Comparison of ENCODE assay signal across 38 cellular contexts in the genomic region with DNA sequence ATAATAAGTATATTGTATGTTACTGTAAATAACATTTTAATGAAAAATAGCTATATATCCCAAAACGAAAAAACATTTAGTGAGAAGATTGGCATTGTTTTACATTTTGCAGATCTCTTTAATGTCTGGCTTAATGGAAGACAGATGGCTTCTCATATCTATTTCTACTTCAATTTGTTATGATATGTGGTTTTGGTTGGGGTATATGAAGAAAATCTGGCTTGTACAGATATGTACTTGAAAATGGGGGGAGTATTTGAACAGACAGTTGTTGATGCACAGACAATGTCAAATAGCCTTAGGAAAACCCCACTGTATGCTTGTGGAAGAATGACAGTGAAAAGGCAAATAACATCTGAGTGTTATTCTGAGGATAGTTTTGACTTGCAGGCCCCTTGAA.
"Had no signal": no experiment of that assay in that cellular context is flagged by ENCODE, and none has a peak within 500 bp of the region (broad histone marks: within the 10 kb centered on the region; RNA-seq: fewer than 3 reads in every experiment).

No MANE protein-coding gene starts in this region.

- H3K27ac ChIP-seq: ascending aorta, cardiac muscle cell, colonic mucosa, VCaP had no signal

- FAIRE-seq: bronchial epithelial cell had no signal

- H3K27me3 Mint-ChIP-seq: activated B cell treated with CpG ODN at 0.5 μM for 24 hours; activated CD4-positive, alpha-beta memory T cell treated with anti-CD3 and anti-CD28 coated beads for 36 hours; activated CD4-positive, alpha-beta T cell treated with anti-CD3 and anti-CD28 coated beads, Interleukin-2, amount 10 ng/mL, durations not matched to agents 24 days and 14 days; activated CD8-positive, alpha-beta memory T cell treated with anti-CD3 and anti-CD28 coated beads, Interleukin-2, amount 10 ng/mL, durations not matched to agents 7 days and 5 days; activated naive CD4-positive, alpha-beta T cell treated with anti-CD3 and anti-CD28 coated beads, Interleukin-2, amount 10 ng/mL, durations not matched to agents 7 days and 5 days; activated naive CD4-positive, alpha-beta T cell treated with anti-CD3 and anti-CD28 coated beads, Interleukin-2, amount 50 U/mL, for 24 hours; activated naive CD8-positive, alpha-beta T cell; activated naive CD8-positive, alpha-beta T cell treated with anti-CD3 and anti-CD28 coated beads, Interleukin-2, amount 10 ng/mL, durations not matched to agents 7 days and 5 days; activated naive CD8-positive, alpha-beta T cell treated with anti-CD3 and anti-CD28 coated beads, Interleukin-2, amount 50 U/mL, for 24 hours; activated T-cell treated with anti-CD3 and anti-CD28 coated beads, Interleukin-2, amount 50 U/mL, for 24 hours; brain; central memory CD8-positive, alpha-beta T cell had no signal

- H3K9me3 Mint-ChIP-seq: activated B cell treated with CpG ODN at 0.5 μM for 24 hours; activated CD4-positive, alpha-beta memory T cell treated with anti-CD3 and anti-CD28 coated beads for 36 hours; activated CD4-positive, alpha-beta T cell treated with anti-CD3 and anti-CD28 coated beads, Interleukin-2, amount 10 ng/mL, durations not matched to agents 24 days and 14 days; activated naive CD4-positive, alpha-beta T cell treated with anti-CD3 and anti-CD28 coated beads, Interleukin-2, amount 50 U/mL, for 24 hours; activated naive CD8-positive, alpha-beta T cell treated with anti-CD3 and anti-CD28 coated beads, Interleukin-2, amount 10 ng/mL, durations not matched to agents 7 days and 5 days; activated naive CD8-positive, alpha-beta T cell treated with anti-CD3 and anti-CD28 coated beads, Interleukin-2, amount 50 U/mL, for 24 hours; activated T-cell treated with anti-CD3 and anti-CD28 coated beads, Interleukin-2, amount 50 U/mL, for 24 hours; activated T-helper 2 cell treated with anti-CD3 and anti-CD28 coated beads, Interferon-gamma antibody, Interleukin-2, Interleukin-4, amounts not matched to agents 10 μg/mL and 5 μg/mL and 100 μg/mL, durations not matched to agents 14 hours and 24 hours and 36 hours; brain; central memory CD8-positive, alpha-beta T cell; T-helper 1 cell treated with Interleukin-12 subunit alpha and Interleukin-12 subunit beta and Interleukin-4 antibody, amounts not matched to agents 30 μg/mL and 1 μg/mL, for 36 hours; T-helper 2 cell treated with Interferon-gamma antibody and Interleukin-4, amounts not matched to agents 5 μg/mL and 100 μg/mL, for 36 hours had no signal

- H3K9me3 ChIP-seq: ascending aorta, colonic mucosa had no signal

- H3K27me3 ChIP-seq: ascending aorta, cardiac muscle cell, colonic mucosa had no signal

- H3K4me1 ChIP-seq: ascending aorta, colonic mucosa had no signal

- DNase-seq: activated B cell treated with CpG ODN at 0.5 μM for 24 hours; activated CD4-positive, alpha-beta memory T cell treated with anti-CD3 and anti-CD28 coated beads for 36 hours; activated CD4-positive, alpha-beta T cell treated with anti-CD3 and anti-CD28 coated beads for 4 hours; activated CD4-positive, alpha-beta T cell treated with anti-CD3 and anti-CD28 coated beads, Interleukin-2, amount 10 ng/mL, durations not matched to agents 24 days and 14 days; activated CD4-positive, alpha-beta T cell treated with anti-CD3 and anti-CD28 coated beads, Interleukin-2, amount 50 U/mL, for 1 hour; activated CD4-positive, alpha-beta T cell treated with anti-CD3 and anti-CD28 coated beads, Interleukin-2, amount 50 U/mL, for 4 hours; activated CD4-positive, CD25-positive, alpha-beta regulatory T cell treated with anti-CD3 and anti-CD28 coated beads, Interleukin-2, amount 50 U/mL, for 72 hours; activated CD8-positive, alpha-beta memory T cell treated with anti-CD3 and anti-CD28 coated beads for 24 hours; activated CD8-positive, alpha-beta memory T cell treated with anti-CD3 and anti-CD28 coated beads, Interleukin-2, amount 10 ng/mL, durations not matched to agents 7 days and 5 days; activated CD8-positive, alpha-beta memory T cell treated with anti-CD3 and anti-CD28 coated beads, Interleukin-2, amount 50 U/mL, for 48 hours; activated effector memory CD4-positive, alpha-beta T cell treated with Interleukin-2 at 50 U/mL for 16 hours; activated gamma-delta T cell; activated naive CD4-positive, alpha-beta T cell treated with anti-CD3 and anti-CD28 coated beads, Interleukin-2, amount 10 ng/mL, durations not matched to agents 7 days and 5 days; activated naive CD4-positive, alpha-beta T cell treated with Interleukin-2 at 50 U/mL for 16 hours; activated naive CD8-positive, alpha-beta T cell treated with anti-CD3 and anti-CD28 coated beads, Interleukin-2, amount 10 ng/mL, durations not matched to agents 7 days and 5 days; activated naive CD8-positive, alpha-beta T cell treated with anti-CD3 and anti-CD28 coated beads, Interleukin-2, amount 50 U/mL, for 24 hours; activated T-cell treated with anti-CD3 and anti-CD28 coated beads, Interleukin-2, amount 50 U/mL, for 24 hours; activated T-cell treated with anti-CD3 and anti-CD28 coated beads, Interleukin-2, amount 50 U/mL, for 48 hours; amygdala; anterior cingulate cortex; caudate nucleus; cerebellar nuclear complex; colonic mucosa; T-helper 1 cell; T-helper 2 cell; T-helper 9 cell had no signal

- H3K27ac Mint-ChIP-seq: activated B cell treated with CpG ODN at 0.5 μM for 24 hours; activated CD4-positive, alpha-beta memory T cell treated with anti-CD3 and anti-CD28 coated beads for 36 hours; activated CD4-positive, alpha-beta T cell treated with anti-CD3 and anti-CD28 coated beads, Interleukin-2, amount 10 ng/mL, durations not matched to agents 24 days and 14 days; activated CD8-positive, alpha-beta memory T cell treated with anti-CD3 and anti-CD28 coated beads, Interleukin-2, amount 10 ng/mL, durations not matched to agents 7 days and 5 days; activated CD8-positive, alpha-beta T cell treated with anti-CD3 and anti-CD28 coated beads, Interleukin-2, amount 10 ng/mL, durations not matched to agents 7 days and 5 days; activated naive CD4-positive, alpha-beta T cell treated with anti-CD3 and anti-CD28 coated beads, Interleukin-2, amount 10 ng/mL, durations not matched to agents 7 days and 5 days; activated naive CD4-positive, alpha-beta T cell treated with anti-CD3 and anti-CD28 coated beads, Interleukin-2, amount 50 U/mL, for 24 hours; activated naive CD8-positive, alpha-beta T cell; activated naive CD8-positive, alpha-beta T cell treated with anti-CD3 and anti-CD28 coated beads, Interleukin-2, amount 10 ng/mL, durations not matched to agents 7 days and 5 days; activated naive CD8-positive, alpha-beta T cell treated with anti-CD3 and anti-CD28 coated beads, Interleukin-2, amount 50 U/mL, for 24 hours; activated T-cell treated with anti-CD3 and anti-CD28 coated beads, Interleukin-2, amount 50 U/mL, for 24 hours; activated T-helper 2 cell treated with anti-CD3 and anti-CD28 coated beads, Interferon-gamma antibody, Interleukin-2, Interleukin-4, amounts not matched to agents 10 μg/mL and 5 μg/mL and 100 μg/mL, durations not matched to agents 14 hours and 24 hours and 36 hours; brain; T-helper 1 cell treated with Interleukin-12 subunit alpha and Interleukin-12 subunit beta and Interleukin-4 antibody, amounts not matched to agents 30 μg/mL and 1 μg/mL, for 36 hours; T-helper 2 cell treated with Interferon-gamma antibody and Interleukin-4, amounts not matched to agents 5 μg/mL and 100 μg/mL, for 36 hours had no signal

- ATAC-seq: activated CD8-positive, alpha-beta memory T cell treated with anti-CD3 and anti-CD28 coated beads, Interleukin-2, amount 10 ng/mL, durations not matched to agents 7 days and 5 days; activated CD8-positive, alpha-beta T cell treated with anti-CD3 and anti-CD28 coated beads, Interleukin-2, amount 10 ng/mL, durations not matched to agents 7 days and 5 days; activated naive CD8-positive, alpha-beta T cell treated with anti-CD3 and anti-CD28 coated beads, Interleukin-2, amount 50 U/mL, for 24 hours had no signal

- H3K36me3 Mint-ChIP-seq: brain had no signal

- H3K4me3 ChIP-seq: ascending aorta, cardiac muscle cell, colonic mucosa had no signal

- H3K36me3 ChIP-seq: cardiac muscle cell had no signal

- H3K4me3 Mint-ChIP-seq: activated B cell treated with CpG ODN at 0.5 μM for 24 hours; activated CD4-positive, alpha-beta memory T cell treated with anti-CD3 and anti-CD28 coated beads for 36 hours; activated CD4-positive, alpha-beta T cell treated with anti-CD3 and anti-CD28 coated beads, Interleukin-2, amount 10 ng/mL, durations not matched to agents 24 days and 14 days; activated CD8-positive, alpha-beta memory T cell treated with anti-CD3 and anti-CD28 coated beads, Interleukin-2, amount 10 ng/mL, durations not matched to agents 7 days and 5 days; activated CD8-positive, alpha-beta T cell treated with anti-CD3 and anti-CD28 coated beads, Interleukin-2, amount 10 ng/mL, durations not matched to agents 7 days and 5 days; activated naive CD4-positive, alpha-beta T cell treated with anti-CD3 and anti-CD28 coated beads, Interleukin-2, amount 10 ng/mL, durations not matched to agents 7 days and 5 days; activated naive CD4-positive, alpha-beta T cell treated with anti-CD3 and anti-CD28 coated beads, Interleukin-2, amount 50 U/mL, for 24 hours; activated naive CD8-positive, alpha-beta T cell; activated naive CD8-positive, alpha-beta T cell treated with anti-CD3 and anti-CD28 coated beads, Interleukin-2, amount 10 ng/mL, durations not matched to agents 7 days and 5 days; activated naive CD8-positive, alpha-beta T cell treated with anti-CD3 and anti-CD28 coated beads, Interleukin-2, amount 50 U/mL, for 24 hours; activated T-cell treated with anti-CD3 and anti-CD28 coated beads, Interleukin-2, amount 50 U/mL, for 24 hours; brain; central memory CD8-positive, alpha-beta T cell; T-helper 1 cell treated with Interleukin-12 subunit alpha and Interleukin-12 subunit beta and Interleukin-4 antibody, amounts not matched to agents 30 μg/mL and 1 μg/mL, for 36 hours; T-helper 2 cell treated with Interferon-gamma antibody and Interleukin-4, amounts not matched to agents 5 μg/mL and 100 μg/mL, for 36 hours had no signal
